ENCODE assay signal across 12 cellular contexts in genomic region chr19:49408816-49409440, GRCh38. TPM values are rescaled to one million over a fixed set of nuclear protein-coding genes. Genes with fewer than 3 reads are reported as not detected.
DNase-seq lines count a peak whose midpoint lies in the region; ATAC-seq, FAIRE-seq and TF ChIP-seq lines count a peak whose summit lies in the region.
"Had no signal": no experiment of that assay in that cellular context is flagged by ENCODE, and none has a peak within 500 bp of the region (broad histone marks: within the 10 kb centered on the region; RNA-seq: fewer than 3 reads in every experiment).

No MANE protein-coding gene starts in this region.

- H3K4me3 ChIP-seq in astrocyte (ENCODE audit: insufficient read depth, low read depth, low read length): no peak overlapping the region
- H3K4me3 ChIP-seq: smooth muscle cell had no signal

- no peak overlapping the region for H3K9ac ChIP-seq in astrocyte (ENCODE audit: low read length)

- no peaks in the 10 kb centered on the region for H4K20me1 ChIP-seq in astrocyte (ENCODE audit: insufficient read depth, low read length)

- ATAC-seq in activated T-cell treated with anti-CD3 and anti-CD28 coated beads, Interleukin-2, amount 50 U/mL, for 72 hours (replicated peaks in 1 of 2): no peak
- ATAC-seq in stimulated activated naive CD8-positive, alpha-beta T cell treated with anti-CD3 and anti-CD28 coated beads, Interleukin-15, Interleukin-2, amounts not matched to agents 100 U/mL and 50 U/mL, for 24 hours: peak; percentile 30

- TF ChIP-seq CTCF in astrocyte (IDR thresholded peaks at IDR 0.05; ENCODE audit: insufficient read depth, low read depth, low read length): no peak
- no peak for TF ChIP-seq CTCF in type B pancreatic cell (conservative IDR thresholded peaks at IDR 0.05)

- H3K36me3 ChIP-seq in astrocyte (ENCODE audit: insufficient read depth, low read length): no peaks in the 10 kb centered on the region

- no peaks in the 10 kb centered on the region for H3K27me3 ChIP-seq in astrocyte (ENCODE audit: insufficient read depth, low read length)

- no peak overlapping the region for H3K27ac ChIP-seq in astrocyte (ENCODE audit: low read depth, low read length)

- H3K4me1 ChIP-seq in astrocyte (ENCODE audit: insufficient read depth, low read length): no peaks in the 10 kb centered on the region

- H2AFZ ChIP-seq in astrocyte (ENCODE audit: low read depth, low read length): peak overlapping the region; percentile 41

- no peak for FAIRE-seq in astrocyte (lab: Jason Lieb, UNC)

- peak overlapping the region; percentile 47 for H3K27ac Mint-ChIP-seq in activated T-cell treated with anti-CD3 and anti-CD28 coated beads, Interleukin-2, amount 50 U/mL, for 72 hours
- H3K27ac Mint-ChIP-seq in astrocyte (ENCODE audit: unreplicated experiment) (no peak overlapping the region), type B pancreatic cell (no peak overlapping the region)

- H3K4me2 ChIP-seq in astrocyte (ENCODE audit: low read length): no peak overlapping the region
- H3K4me2 ChIP-seq: smooth muscle cell had no signal

- no peaks in the 10 kb centered on the region for H3K9me3 Mint-ChIP-seq in activated T-cell treated with anti-CD3 and anti-CD28 coated beads, Interleukin-2, amount 50 U/mL, for 72 hours
- H3K9me3 Mint-ChIP-seq in astrocyte (ENCODE audit: unreplicated experiment) (no peaks in the 10 kb centered on the region), type B pancreatic cell (no peaks in the 10 kb centered on the region)

- no peaks in the 10 kb centered on the region for H3K79me2 ChIP-seq in astrocyte (ENCODE audit: insufficient read depth, low read length)

- no peaks in the 10 kb centered on the region for H3K9me3 ChIP-seq in astrocyte (ENCODE audit: insufficient read depth, low read depth, low read length)

- DNase-seq in activated T-cell treated with anti-CD3 and anti-CD28 coated beads, Interleukin-2, amount 50 U/mL, for 72 hours: no peak
- DNase-seq in activated T-cell treated with anti-CD3 and anti-CD28 coated beads for 4 hours (no peak), MV-4-11 (lab: John Stamatoyannopoulos, UW) (peak; percentile 47), astrocyte (ENCODE audit: low read depth) (no peak), C1 segment of cervical spinal cord (lab: John Stamatoyannopoulos, UW) (no peak), type B pancreatic cell (ENCODE audit: extremely low spot score, unreplicated experiment) (no peak), NCI-H748 treated with DMSO at 0.1 percent for 48 hours (lab: John Stamatoyannopoulos, UW) (no peak)
- DNase-seq in stimulated activated naive CD8-positive, alpha-beta T cell treated with anti-CD3 and anti-CD28 coated beads, Interleukin-15, Interleukin-2, amounts not matched to agents 100 U/mL and 50 U/mL, for 24 hours: no peak
- DNase-seq: effector CD8-positive, alpha-beta T cell; NCI-H526 treated with DMSO at 0.1 percent for 48 hours; stimulated activated CD8-positive, alpha-beta memory T cell treated with anti-CD3 and anti-CD28 coated beads, Interleukin-4, amount 100 ng/mL, for 48 hours had no signal

- H3K4me1 Mint-ChIP-seq in activated T-cell treated with anti-CD3 and anti-CD28 coated beads, Interleukin-2, amount 50 U/mL, for 72 hours (ENCODE audit: low read depth): peaks cover 48% of the 10 kb centered on the region
- H3K4me1 Mint-ChIP-seq in astrocyte (ENCODE audit: low read depth, unreplicated experiment): peaks cover under 1% of the 10 kb centered on the region
- peaks cover 31% of the 10 kb centered on the region for H3K4me1 Mint-ChIP-seq in type B pancreatic cell (ENCODE audit: unreplicated experiment)

- H3K36me3 Mint-ChIP-seq in activated T-cell treated with anti-CD3 and anti-CD28 coated beads, Interleukin-2, amount 50 U/mL, for 72 hours (ENCODE audit: insufficient read depth in 2 of 2): no peaks in the 10 kb centered on the region
- H3K36me3 Mint-ChIP-seq in astrocyte (ENCODE audit: low read depth, unreplicated experiment) (peaks cover 4% of the 10 kb centered on the region), type B pancreatic cell (no peaks in the 10 kb centered on the region)

- no peaks in the 10 kb centered on the region for H3K27me3 Mint-ChIP-seq in activated T-cell treated with anti-CD3 and anti-CD28 coated beads, Interleukin-2, amount 50 U/mL, for 72 hours (ENCODE audit: low read depth)
- peaks cover 41% of the 10 kb centered on the region for H3K27me3 Mint-ChIP-seq in astrocyte (ENCODE audit: low read depth, unreplicated experiment)
- peaks cover 31% of the 10 kb centered on the region for H3K27me3 Mint-ChIP-seq in type B pancreatic cell

- peak overlapping the region; percentile 41 to 58 for H3K4me3 Mint-ChIP-seq in activated T-cell treated with anti-CD3 and anti-CD28 coated beads, Interleukin-2, amount 50 U/mL, for 72 hours
- H3K4me3 Mint-ChIP-seq in astrocyte (ENCODE audit: unreplicated experiment): peak overlapping the region; percentile 45
- H3K4me3 Mint-ChIP-seq in type B pancreatic cell: no peak overlapping the region

RNA-seq across cellular contexts. Expression of gene PTH2, which starts 14.3 kb away (rescaled TPM):
- total RNA-seq in activated T-cell treated with anti-CD3 and anti-CD28 coated beads, Interleukin-2, amount 50 U/mL, for 72 hours: not detected
- not detected in 2 replicates for total RNA-seq in astrocyte
- not detected in 2 replicates for total RNA-seq in type B pancreatic cell (ENCODE audit: low replicate concordance)
- total RNA-seq: smooth muscle cell had no signal

RNA-seq across cellular contexts. Expression of gene GFY, which starts 16.3 kb away (rescaled TPM):
- total RNA-seq in activated T-cell treated with anti-CD3 and anti-CD28 coated beads, Interleukin-2, amount 50 U/mL, for 72 hours: not detected
- total RNA-seq in astrocyte: not detected in 2 replicates
- not detected in 2 replicates for total RNA-seq in type B pancreatic cell (ENCODE audit: low replicate concordance)
- total RNA-seq: smooth muscle cell had no signal

RNA-seq across cellular contexts. Expression of gene KASH5, which starts 20.9 kb away (rescaled TPM):
- 1 to 10 TPM; 1.6 to 3.0 TPM for total RNA-seq in activated T-cell treated with anti-CD3 and anti-CD28 coated beads, Interleukin-2, amount 50 U/mL, for 72 hours
- total RNA-seq in astrocyte: not detected in 2 replicates
- not detected in 2 replicates for total RNA-seq in type B pancreatic cell (ENCODE audit: low replicate concordance)
- total RNA-seq: smooth muscle cell had no signal

RNA-seq across cellular contexts. Expression of gene SLC17A7, which starts 32.4 kb away (rescaled TPM):
- under 1 TPM; 0.42 to 0.74 TPM for total RNA-seq in activated T-cell treated with anti-CD3 and anti-CD28 coated beads, Interleukin-2, amount 50 U/mL, for 72 hours
- total RNA-seq in astrocyte (0.12 and 0.16 TPM in 2 replicates), type B pancreatic cell (ENCODE audit: low replicate concordance) (0.19 TPM in 1 of 2 replicates, not detected in the other)

RNA-seq across cellular contexts. Expression of gene PIH1D1, which starts 42.7 kb away (rescaled TPM):
- 100 to 1,000 TPM; 128 to 132 TPM for total RNA-seq in activated T-cell treated with anti-CD3 and anti-CD28 coated beads, Interleukin-2, amount 50 U/mL, for 72 hours
- 61.3 and 76.4 TPM in 2 replicates for total RNA-seq in astrocyte
- total RNA-seq in type B pancreatic cell (ENCODE audit: low replicate concordance): 83.1 and 93.3 TPM in 2 replicates
